ENCODE assay signal across 8 cellular contexts in the genomic region with DNA sequence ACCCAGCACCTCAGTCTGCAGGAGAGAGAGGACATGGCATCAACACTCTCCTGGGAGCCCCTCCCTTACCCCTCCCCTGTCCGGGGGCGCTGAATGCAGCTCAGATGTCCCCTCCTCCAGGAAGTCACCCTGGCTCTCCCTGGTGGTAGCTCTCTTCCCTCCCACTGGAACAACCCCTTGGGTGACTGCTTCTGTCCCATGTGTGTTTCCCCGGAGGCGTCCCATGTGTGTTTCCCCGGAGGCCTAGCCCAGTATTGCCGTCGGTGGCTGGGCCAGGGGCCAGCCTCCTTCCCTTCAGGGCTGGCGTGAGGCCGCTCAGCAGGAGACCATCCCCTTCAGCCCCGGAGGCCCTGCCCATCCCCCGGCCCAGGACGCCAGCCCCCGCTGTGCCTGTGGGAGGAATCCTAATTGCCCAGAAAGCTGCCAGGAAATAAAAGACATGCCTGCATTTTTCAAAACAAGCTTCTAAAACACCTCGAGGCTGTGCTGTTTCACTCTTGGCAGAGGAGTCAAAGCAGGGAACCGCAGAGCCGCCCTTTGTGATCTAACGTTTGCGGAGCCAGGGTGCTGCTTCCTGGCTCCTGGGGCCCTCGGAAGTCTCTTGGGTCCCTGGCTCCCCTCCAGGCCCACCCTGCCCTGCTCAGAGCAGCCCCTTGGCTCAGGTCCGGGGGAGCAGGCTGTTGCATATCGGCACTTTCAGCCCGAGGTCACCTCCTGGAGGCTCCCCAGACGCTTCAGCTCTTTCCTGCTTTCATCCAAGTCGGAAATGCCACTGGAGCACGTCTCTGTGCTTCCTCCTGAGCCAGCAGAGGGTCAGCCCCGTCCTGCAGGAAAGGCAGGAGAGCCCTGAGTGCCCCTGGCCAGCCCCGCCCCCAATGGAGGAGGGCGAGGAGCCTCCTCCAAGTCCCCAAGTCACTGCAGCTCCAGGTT. TPM values are rescaled to one million over a fixed set of nuclear protein-coding genes. Genes with fewer than 3 reads are reported as not detected.
DNase-seq lines count a peak whose midpoint lies in the region; ATAC-seq, FAIRE-seq and TF ChIP-seq lines count a peak whose summit lies in the region.

No MANE protein-coding gene starts in this region.

- H3K36me3 ChIP-seq in left lung: no peaks in the 10 kb centered on the region

- peaks cover 13% of the 10 kb centered on the region for H3K9me3 Mint-ChIP-seq in dendritic cell treated with granulocyte-macrophage colony-stimulating factor and Interleukin-4, amounts not matched to agents 40 ng/mL and 50 ng/mL, for 4 days
- peaks cover 9% of the 10 kb centered on the region for H3K9me3 Mint-ChIP-seq in stimulated activated effector memory CD8-positive, alpha-beta T cell treated with anti-CD3 and anti-CD28 coated beads, Interleukin-12 subunit alpha, Interleukin-12 subunit beta, amount 100 ng/mL, for 72 hours

- intact Hi-C loops in dendritic cell treated with granulocyte-macrophage colony-stimulating factor and Interleukin-4, amounts not matched to agents 40 ng/mL and 50 ng/mL, for 4 days (cut with micrococcal nuclease): no loop called here
- intact Hi-C loops in left lung (cut with DNase I): no loop called here

- ATAC-seq in left lung: peak; percentile 82
- peak; percentile 54 for ATAC-seq in stimulated activated effector memory CD8-positive, alpha-beta T cell treated with anti-CD3 and anti-CD28 coated beads, Interleukin-12 subunit alpha, Interleukin-12 subunit beta, amount 100 ng/mL, for 72 hours
- ATAC-seq in GM18505 (IDR thresholded peaks at IDR 0.05; ENCODE audit: unreplicated experiment): no peak
- no peak for ATAC-seq in HG03457 (IDR thresholded peaks at IDR 0.05; ENCODE audit: unreplicated experiment)

- no peaks in the 10 kb centered on the region for H3K36me3 Mint-ChIP-seq in dendritic cell treated with granulocyte-macrophage colony-stimulating factor and Interleukin-4, amounts not matched to agents 40 ng/mL and 50 ng/mL, for 4 days (ENCODE audit: low read depth)
- no peaks in the 10 kb centered on the region for H3K36me3 Mint-ChIP-seq in stimulated activated effector memory CD8-positive, alpha-beta T cell treated with anti-CD3 and anti-CD28 coated beads, Interleukin-12 subunit alpha, Interleukin-12 subunit beta, amount 100 ng/mL, for 72 hours

- no peak overlapping the region for H3K27ac Mint-ChIP-seq in dendritic cell treated with granulocyte-macrophage colony-stimulating factor and Interleukin-4, amounts not matched to agents 40 ng/mL and 50 ng/mL, for 4 days
- H3K27ac Mint-ChIP-seq in stimulated activated effector memory CD8-positive, alpha-beta T cell treated with anti-CD3 and anti-CD28 coated beads, Interleukin-12 subunit alpha, Interleukin-12 subunit beta, amount 100 ng/mL, for 72 hours: peak overlapping the region; percentile 85

- peaks cover 42% of the 10 kb centered on the region for H3K27me3 Mint-ChIP-seq in dendritic cell treated with granulocyte-macrophage colony-stimulating factor and Interleukin-4, amounts not matched to agents 40 ng/mL and 50 ng/mL, for 4 days

- DNase-seq in H54 (ENCODE audit: insufficient read length, low spot score) (peak; percentile 87), left lung (peak in 1 of 2 donors; percentile 83), GF-D8 (lab: John Stamatoyannopoulos, UW) (no peak)
- peak; percentile 1 to 49 for DNase-seq in stimulated activated effector memory CD8-positive, alpha-beta T cell treated with anti-CD3 and anti-CD28 coated beads, Interleukin-12 subunit alpha, Interleukin-12 subunit beta, amount 100 ng/mL, for 72 hours (ENCODE audit: low spot score in 2 of 2)

- peaks cover 14 to 19% of the 10 kb centered on the region in 2 donors for H3K4me1 ChIP-seq in left lung

- H3K9me3 ChIP-seq in left lung: peaks cover 0 to 7% of the 10 kb centered on the region in 2 donors

- peaks cover 17% of the 10 kb centered on the region for H3K4me1 Mint-ChIP-seq in dendritic cell treated with granulocyte-macrophage colony-stimulating factor and Interleukin-4, amounts not matched to agents 40 ng/mL and 50 ng/mL, for 4 days (ENCODE audit: low read depth)
- peaks cover 10% of the 10 kb centered on the region for H3K4me1 Mint-ChIP-seq in stimulated activated effector memory CD8-positive, alpha-beta T cell treated with anti-CD3 and anti-CD28 coated beads, Interleukin-12 subunit alpha, Interleukin-12 subunit beta, amount 100 ng/mL, for 72 hours

- TF ChIP-seq POLR2A in H54 (IDR thresholded peaks at IDR 0.05; ENCODE audit: low read depth, low read length) (peak; percentile 32), GM18505 (IDR thresholded peaks at IDR 0.05; ENCODE audit: borderline replicate concordance, extremely low read depth, insufficient read depth, insufficient read length) (no peak)

- H3K4me3 ChIP-seq in WI38 (ENCODE audit: low read depth, low read length) (0 out of 2 replicates have a peak overlapping the region, but pooled peaks have one; percentile 10), left lung (peak overlapping the region; percentile 8 to 17)

- H3K27ac ChIP-seq in left lung: peak overlapping the region; percentile 62 to 65

- no peaks in the 10 kb centered on the region for H3K27me3 ChIP-seq in left lung

- TF ChIP-seq CTCF in WI38 (IDR thresholded peaks at IDR 0.05; ENCODE audit: low read depth, low read length) (no peak), left lung (IDR thresholded peaks at IDR 0.05) (peak in 1 of 2 donors; percentile 24)

- FAIRE-seq in H54 (lab: Jason Lieb, UNC): peak; percentile 60

- H3K4me3 Mint-ChIP-seq in dendritic cell treated with granulocyte-macrophage colony-stimulating factor and Interleukin-4, amounts not matched to agents 40 ng/mL and 50 ng/mL, for 4 days: peak overlapping the region; percentile 51
- H3K4me3 Mint-ChIP-seq in stimulated activated effector memory CD8-positive, alpha-beta T cell treated with anti-CD3 and anti-CD28 coated beads, Interleukin-12 subunit alpha, Interleukin-12 subunit beta, amount 100 ng/mL, for 72 hours: peak overlapping the region; percentile 31

RNA-seq across cellular contexts. Expression of a gene that starts 11.4 kb away (rescaled TPM):
- 10 to 100 TPM; 36.4 to 48.2 TPM for total RNA-seq in left lung

Comparison
In these comparisons a context has a peak if more than half of its experiments do, and no peak if none do; other contexts are left out.
1. ATAC-seq: peak in left lung (single experiment) and stimulated activated effector memory CD8-positive, alpha-beta T cell treated with anti-CD3 and anti-CD28 coated beads, Interleukin-12 subunit alpha, Interleukin-12 subunit beta, amount 100 ng/mL, for 72 hours (single experiment); none in GM18505 (single experiment) and HG03457 (single experiment).